In the genomic region with DNA sequence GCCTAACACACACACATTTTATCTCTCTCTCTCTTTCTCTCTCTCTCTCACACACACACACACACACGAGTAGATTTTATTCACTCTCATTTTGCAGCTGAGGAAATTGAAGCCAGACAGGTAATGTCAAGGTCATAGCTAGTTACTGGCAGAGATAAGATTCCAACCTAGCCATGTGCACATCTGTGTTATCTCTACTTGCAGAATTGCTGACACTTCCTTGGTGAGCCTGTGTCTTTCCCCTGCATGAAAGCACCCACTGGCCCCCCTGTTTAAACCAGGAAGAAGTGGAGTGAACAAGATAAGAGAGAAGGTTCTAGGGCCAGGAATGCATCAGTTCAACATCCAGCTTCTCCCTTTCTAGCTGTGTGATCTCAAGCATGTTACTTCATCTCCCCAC, we compare ENCODE assay signal across 1 cellular context.
TF ChIP-seq lines count a peak whose summit lies in the region.

No MANE protein-coding gene starts in this region.

TF ChIP-seq in K562, 482 proteins besides CTCF, POLR2A, EP300 and RAD21 (continued from another document):
- TF ChIP-seq, protein P1, sequence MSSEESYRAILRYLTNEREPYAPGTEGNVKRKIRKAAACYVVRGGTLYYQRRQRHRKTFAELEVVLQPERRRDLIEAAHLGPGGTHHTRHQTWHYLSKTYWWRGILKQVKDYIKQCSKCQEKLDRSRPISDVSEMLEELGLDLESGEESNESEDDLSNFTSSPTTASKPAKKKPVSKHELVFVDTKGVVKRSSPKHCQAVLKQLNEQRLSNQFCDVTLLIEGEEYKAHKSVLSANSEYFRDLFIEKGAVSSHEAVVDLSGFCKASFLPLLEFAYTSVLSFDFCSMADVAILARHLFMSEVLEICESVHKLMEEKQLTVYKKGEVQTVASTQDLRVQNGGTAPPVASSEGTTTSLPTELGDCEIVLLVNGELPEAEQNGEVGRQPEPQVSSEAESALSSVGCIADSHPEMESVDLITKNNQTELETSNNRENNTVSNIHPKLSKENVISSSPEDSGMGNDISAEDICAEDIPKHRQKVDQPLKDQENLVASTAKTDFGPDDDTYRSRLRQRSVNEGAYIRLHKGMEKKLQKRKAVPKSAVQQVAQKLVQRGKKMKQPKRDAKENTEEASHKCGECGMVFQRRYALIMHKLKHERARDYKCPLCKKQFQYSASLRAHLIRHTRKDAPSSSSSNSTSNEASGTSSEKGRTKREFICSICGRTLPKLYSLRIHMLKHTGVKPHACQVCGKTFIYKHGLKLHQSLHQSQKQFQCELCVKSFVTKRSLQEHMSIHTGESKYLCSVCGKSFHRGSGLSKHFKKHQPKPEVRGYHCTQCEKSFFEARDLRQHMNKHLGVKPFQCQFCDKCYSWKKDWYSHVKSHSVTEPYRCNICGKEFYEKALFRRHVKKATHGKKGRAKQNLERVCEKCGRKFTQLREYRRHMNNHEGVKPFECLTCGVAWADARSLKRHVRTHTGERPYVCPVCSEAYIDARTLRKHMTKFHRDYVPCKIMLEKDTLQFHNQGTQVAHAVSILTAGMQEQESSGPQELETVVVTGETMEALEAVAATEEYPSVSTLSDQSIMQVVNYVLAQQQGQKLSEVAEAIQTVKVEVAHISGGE (CRISPR knock-in tag; IDR thresholded peaks at IDR 0.05), result no peak
